ENCODE assay signal across 16 cellular contexts in genomic region chr17:2020721-2021120, GRCh38. TPM values are rescaled to one million over a fixed set of nuclear protein-coding genes. Genes with fewer than 3 reads are reported as not detected.
DNase-seq lines count a peak whose midpoint lies in the region; ATAC-seq lines count a peak whose summit lies in the region.
"Had no signal": no experiment of that assay in that cellular context is flagged by ENCODE, and none has a peak within 500 bp of the region (broad histone marks: within the 10 kb centered on the region; RNA-seq: fewer than 3 reads in every experiment).

No MANE protein-coding gene starts in this region.

- H3K4me3 Mint-ChIP-seq in natural killer cell treated with Interleukin-12 subunit alpha and Interleukin-12 subunit beta and Interleukin-15 and Interleukin-18, amount 100 ng/mL, for 72 hours: no peak overlapping the region
- H3K4me3 Mint-ChIP-seq: IgD-negative memory B cell had no signal

- no peak for ATAC-seq in natural killer cell treated with Interleukin-12 subunit alpha and Interleukin-12 subunit beta and Interleukin-15 and Interleukin-18, amount 100 ng/mL, for 72 hours
- ATAC-seq: HCT116 had no signal

- H3K27me3 Mint-ChIP-seq in natural killer cell treated with Interleukin-12 subunit alpha and Interleukin-12 subunit beta and Interleukin-15 and Interleukin-18, amount 100 ng/mL, for 72 hours: peaks cover 15 to 25% of the 10 kb centered on the region in 2 donors

- H3K36me3 Mint-ChIP-seq in natural killer cell treated with Interleukin-12 subunit alpha and Interleukin-12 subunit beta and Interleukin-15 and Interleukin-18, amount 100 ng/mL, for 72 hours: no peaks in the 10 kb centered on the region
- H3K36me3 Mint-ChIP-seq: IgD-negative memory B cell had no signal

- H3K27ac Mint-ChIP-seq in natural killer cell treated with Interleukin-12 subunit alpha and Interleukin-12 subunit beta and Interleukin-15 and Interleukin-18, amount 100 ng/mL, for 72 hours: no peak overlapping the region
- H3K27ac Mint-ChIP-seq: CD14-positive monocyte, IgD-negative memory B cell had no signal

- peak overlapping the region in 5 of 11 experiments; percentile 17 to 61 (median 35); a peak in 7 of 22 replicates for H3K27ac ChIP-seq in BLaER1 treated with 17β-estradiol and CSF1 and Interleukin-3, amounts not matched to agents 10 nM and 100 nM
- H3K27ac ChIP-seq in KOPT-K1 (ENCODE audit: low read depth, low read length, poor library complexity, severe bottlenecking): peak overlapping the region; percentile 17

- DNase-seq in dermis microvascular lymphatic vessel endothelial cell (ENCODE audit: low read depth in 2 of 2): peak; percentile 43 to 64
- DNase-seq in retina: peak; percentile 19
- DNase-seq in SK-N-DZ (ENCODE audit: low spot score): no peak
- no peak for DNase-seq in natural killer cell treated with Interleukin-12 subunit alpha and Interleukin-12 subunit beta and Interleukin-15 and Interleukin-18, amount 100 ng/mL, for 72 hours (ENCODE audit: low spot score)
- DNase-seq in midbrain (lab: John Stamatoyannopoulos, UW): no peak
- DNase-seq: ACHN, DMS79, GOT3, NCI-H1105 treated with DMSO at 0.1 percent for 48 hours, NCI-H1694, SHP77 treated with DMSO at 0.1 percent for 48 hours had no signal

- no peaks in the 10 kb centered on the region for H3K9me3 ChIP-seq in BLaER1 treated with 17β-estradiol and CSF1 and Interleukin-3, amounts not matched to agents 10 nM and 100 nM (replicated peaks in 1 of 11)
- no peaks in the 10 kb centered on the region for H3K9me3 ChIP-seq in KOPT-K1 (ENCODE audit: insufficient read depth, low read length, poor library complexity, severe bottlenecking)

- H3K9me3 Mint-ChIP-seq in natural killer cell treated with Interleukin-12 subunit alpha and Interleukin-12 subunit beta and Interleukin-15 and Interleukin-18, amount 100 ng/mL, for 72 hours: no peaks in the 10 kb centered on the region
- H3K9me3 Mint-ChIP-seq: IgD-negative memory B cell had no signal

- H3K4me1 ChIP-seq in BLaER1 treated with 17β-estradiol and CSF1 and Interleukin-3, amounts not matched to agents 10 nM and 100 nM: peaks cover 55 to 93% (median 87%) of the 10 kb centered on the region in 10 experiments

- H3K4me3 ChIP-seq in BLaER1 treated with 17β-estradiol and CSF1 and Interleukin-3, amounts not matched to agents 10 nM and 100 nM: peak overlapping the region in 1 of 10 experiments; percentile 27; a peak in 2 of 20 replicates

- H3K9ac ChIP-seq in BLaER1 treated with 17β-estradiol and CSF1 and Interleukin-3, amounts not matched to agents 10 nM and 100 nM: peak overlapping the region in 7 of 11 experiments; percentile 6 to 67 (median 37); a peak in 8 of 22 replicates

- peaks cover 0 to 56% (median 19%) of the 10 kb centered on the region in 11 experiments; a peak in 12 of 22 replicates for H4K20me1 ChIP-seq in BLaER1 treated with 17β-estradiol and CSF1 and Interleukin-3, amounts not matched to agents 10 nM and 100 nM

- peaks cover 0 to under 1% of the 10 kb centered on the region in 2 donors for H3K4me1 Mint-ChIP-seq in natural killer cell treated with Interleukin-12 subunit alpha and Interleukin-12 subunit beta and Interleukin-15 and Interleukin-18, amount 100 ng/mL, for 72 hours (ENCODE audit: low read depth in 2 of 2)

- H3K27me3 ChIP-seq in BLaER1 treated with 17β-estradiol and CSF1 and Interleukin-3, amounts not matched to agents 10 nM and 100 nM: peaks cover 14 to 63% (median 18%) of the 10 kb centered on the region in 11 experiments

- peak overlapping the region; percentile 16 to 100 (median 99); a peak in 20 of 22 replicates for H3K4me2 ChIP-seq in BLaER1 treated with 17β-estradiol and CSF1 and Interleukin-3, amounts not matched to agents 10 nM and 100 nM

- no peaks in the 10 kb centered on the region for H3K36me3 ChIP-seq in BLaER1 treated with 17β-estradiol and CSF1 and Interleukin-3, amounts not matched to agents 10 nM and 100 nM
- H3K36me3 ChIP-seq in KOPT-K1 (ENCODE audit: insufficient read depth, low read length): no peaks in the 10 kb centered on the region

RNA-seq across cellular contexts. Expression of gene RTN4RL1, which starts 4.4 kb away (rescaled TPM):
- total RNA-seq in dermis microvascular lymphatic vessel endothelial cell: 0.25 and 0.26 TPM in 2 replicates
- polyA plus RNA-seq in SK-N-DZ (2014; cell fraction: cytosol; rRNA removed): not detected in 2 replicates
- polyA plus RNA-seq in SK-N-DZ (2014; cell fraction: nucleus; rRNA removed): 0.34 TPM in 1 of 2 replicates, not detected in the other
- not detected for total RNA-seq in natural killer cell treated with Interleukin-12 subunit alpha and Interleukin-12 subunit beta and Interleukin-15 and Interleukin-18, amount 100 ng/mL, for 72 hours

RNA-seq across cellular contexts. Expression of gene DPH1, which starts 9.2 kb away (rescaled TPM):
- total RNA-seq in dermis microvascular lymphatic vessel endothelial cell: 9.9 and 13.5 TPM in 2 replicates
- 48.4 and 48.9 TPM in 2 replicates for polyA plus RNA-seq in SK-N-DZ (2014; cell fraction: cytosol; rRNA removed)
- 129 and 146 TPM in 2 replicates for polyA plus RNA-seq in SK-N-DZ (2014; cell fraction: nucleus; rRNA removed)
- total RNA-seq in natural killer cell treated with Interleukin-12 subunit alpha and Interleukin-12 subunit beta and Interleukin-15 and Interleukin-18, amount 100 ng/mL, for 72 hours: 10 to 100 TPM; 32.5 to 34.7 TPM

RNA-seq across cellular contexts. Expression of gene OVCA2, which starts 21.1 kb away (rescaled TPM):
- 52.1 and 55.8 TPM in 2 replicates for total RNA-seq in dermis microvascular lymphatic vessel endothelial cell
- polyA plus RNA-seq in SK-N-DZ (2014; cell fraction: cytosol; rRNA removed): 40.6 and 46.7 TPM in 2 replicates
- polyA plus RNA-seq in SK-N-DZ (2014; cell fraction: nucleus; rRNA removed): 28.2 and 44.6 TPM in 2 replicates
- 10 to 100 TPM; 35.5 to 49.8 TPM for total RNA-seq in natural killer cell treated with Interleukin-12 subunit alpha and Interleukin-12 subunit beta and Interleukin-15 and Interleukin-18, amount 100 ng/mL, for 72 hours

RNA-seq across cellular contexts. Expression of gene HIC1, which starts 34.2 kb away (rescaled TPM):
- 37.4 and 75.1 TPM in 2 replicates for total RNA-seq in dermis microvascular lymphatic vessel endothelial cell
- polyA plus RNA-seq in SK-N-DZ (2014; cell fraction: cytosol; rRNA removed): 0.89 and 4.4 TPM in 2 replicates
- 9.0 and 14.7 TPM in 2 replicates for polyA plus RNA-seq in SK-N-DZ (2014; cell fraction: nucleus; rRNA removed)
- 10 to 100 TPM; 24.8 to 56.7 TPM for total RNA-seq in natural killer cell treated with Interleukin-12 subunit alpha and Interleukin-12 subunit beta and Interleukin-15 and Interleukin-18, amount 100 ng/mL, for 72 hours

Comparison
In these comparisons a context has a peak if more than half of its experiments do, and no peak if none do; other contexts are left out.
1. DNase-seq: peak in dermis microvascular lymphatic vessel endothelial cell (2 of 2) and retina (single experiment); none in SK-N-DZ (single experiment), natural killer cell treated with Interleukin-12 subunit alpha and Interleukin-12 subunit beta and Interleukin-15 and Interleukin-18, amount 100 ng/mL, for 72 hours (single experiment) and midbrain (single experiment).